ENCODE assay signal across 9 cellular contexts in genomic region chr5:74035521-74035937, GRCh38.
DNase-seq lines count a peak whose midpoint lies in the region; ATAC-seq, FAIRE-seq and TF ChIP-seq lines count a peak whose summit lies in the region.
"Had no signal": no experiment of that assay in that cellular context is flagged by ENCODE, and none has a peak within 500 bp of the region (broad histone marks: within the 10 kb centered on the region; RNA-seq: fewer than 3 reads in every experiment).

No MANE protein-coding gene starts in this region.

- ATAC-seq in HG03039 (IDR thresholded peaks at IDR 0.05; ENCODE audit: unreplicated experiment) (peak; percentile 67), GM21825 (IDR thresholded peaks at IDR 0.05; ENCODE audit: unreplicated experiment) (no peak)

- DNase-seq in GM12892 (ENCODE audit: insufficient read length) (no peak), OCI-LY7 (ENCODE audit: low spot score) (peak; percentile 35), epithelial cell of esophagus (ENCODE audit: low read depth) (peak; percentile 64), NCI-H1048 (lab: John Stamatoyannopoulos, UW) (no peak), NCI-H345 treated with DMSO at 0.1 percent for 48 hours (lab: John Stamatoyannopoulos, UW; ENCODE audit: unreplicated experiment) (no peak)

- POLR2A ChIA-PET in OCI-LY7 (lab: Charles Lee), result no interaction called here

- peak overlapping the region in 1 of 3 experiments; percentile 62 for H3K4me3 Mint-ChIP-seq in nephron

- no peaks in the 10 kb centered on the region for H3K79me2 ChIP-seq in OCI-LY7 (ENCODE audit: insufficient read depth, low read depth, low read length)

- H3K4me1 ChIP-seq in OCI-LY7 (ENCODE audit: insufficient read depth, low read length, poor library complexity, severe bottlenecking), result no peaks in the 10 kb centered on the region

- H4K20me1 ChIP-seq in OCI-LY7 (ENCODE audit: insufficient read depth, low read length), result no peaks in the 10 kb centered on the region

- TF ChIP-seq CTCF in OCI-LY7 (conservative IDR thresholded peaks at IDR 0.05; ENCODE audit: low read length) (peak; percentile 65), epithelial cell of esophagus (IDR thresholded peaks at IDR 0.05; ENCODE audit: insufficient read depth, low read depth, low read length, missing control alignments) (peak; percentile 41), nephron (IDR thresholded peaks at IDR 0.05; ENCODE audit: unreplicated experiment in 3 of 3) (peak; percentile 41 to 53 (median 44))

- peaks cover 63% of the 10 kb centered on the region for H3K4me1 Mint-ChIP-seq in nephron

- 0 out of 2 replicates have a peak overlapping the region, but pooled peaks have one; percentile 23 for H3K4me2 ChIP-seq in OCI-LY7 (ENCODE audit: low read length)

- H3K27ac ChIP-seq in OCI-LY7 (ENCODE audit: low read depth, low read length, poor library complexity, severe bottlenecking), result no peak overlapping the region

- CTCF ChIA-PET in OCI-LY7 (lab: Charles Lee; ENCODE audit: unreplicated experiment), result no interaction called here

- H3K9me2 ChIP-seq in OCI-LY7 (ENCODE audit: insufficient read depth, low read length), result no peaks in the 10 kb centered on the region

- H3K9me3 Mint-ChIP-seq in nephron, result no peaks in the 10 kb centered on the region

- no peaks in the 10 kb centered on the region for H3K36me3 ChIP-seq in OCI-LY7 (ENCODE audit: insufficient read depth, low read length)

- H3K4me3 ChIP-seq in OCI-LY7 (ENCODE audit: low read depth, low read length, poor library complexity, severe bottlenecking) (no peak overlapping the region), epithelial cell of esophagus (ENCODE audit: low read length) (no peak overlapping the region)

- peak overlapping the region; percentile 42 to 92 (median 64) for H3K27ac Mint-ChIP-seq in nephron

- no peaks in the 10 kb centered on the region for H3K27me3 Mint-ChIP-seq in nephron (ENCODE audit: low read depth)

- peak; percentile 81 for FAIRE-seq in GM12892 (lab: Jason Lieb, UNC)
- FAIRE-seq: TTC549 had no signal

- no TSS peak for BruUV-seq in OCI-LY7 (replicated peaks; lab: Mats Ljungman, UMichigan)

- TF ChIP-seq POLR2A in GM12892 (IDR thresholded peaks at IDR 0.05; ENCODE audit: low read depth, low read length), result no peak

- intact Hi-C loops in OCI-LY7 (cut with micrococcal nuclease; ENCODE audit: unreplicated experiment), result loop anchor here (2.0 kb wide), 1 partner anchor 613 kb away; no protein-coding TSS in a partner anchor

- H2AFZ ChIP-seq in OCI-LY7 (ENCODE audit: low read length), result peak overlapping the region; percentile 73

- H3K36me3 Mint-ChIP-seq in nephron (ENCODE audit: low read depth), result no peaks in the 10 kb centered on the region

- H3K9me3 ChIP-seq in OCI-LY7 (ENCODE audit: low read length), result no peaks in the 10 kb centered on the region

Comparison
In these comparisons a context has a peak if more than half of its experiments do, and no peak if none do; other contexts are left out.
1. DNase-seq: peak in OCI-LY7 (single experiment) and epithelial cell of esophagus (single experiment); none in GM12892 (single experiment), NCI-H1048 (single experiment) and NCI-H345 treated with DMSO at 0.1 percent for 48 hours (single experiment).
2. Peak in every context shown above with its lines, with median percentiles within 50 percentile points of each other: CTCF ChIP-seq.